Comparison of ENCODE assay signal across 1 cellular context in the genomic region with DNA sequence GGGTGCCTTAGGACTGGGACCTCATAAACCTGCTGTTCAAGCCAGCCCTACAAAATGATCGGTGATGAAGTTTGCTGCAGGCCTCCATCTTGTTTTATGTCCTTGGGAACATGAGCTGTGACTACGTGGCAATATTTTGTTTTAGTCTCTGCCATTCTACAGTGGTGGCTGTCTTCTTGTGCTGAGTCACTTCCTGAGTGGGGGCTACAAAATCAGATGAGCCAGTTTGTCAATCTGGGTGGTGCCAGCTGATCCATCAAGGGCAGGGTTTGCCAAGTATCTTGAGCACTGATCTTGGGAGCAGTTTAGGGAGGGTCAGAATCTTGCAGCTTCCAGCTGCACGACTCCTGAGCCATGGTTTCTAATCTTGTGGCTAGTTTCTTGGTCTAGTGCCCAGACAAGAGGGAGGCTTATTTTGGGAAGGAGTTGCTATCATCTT.
TF ChIP-seq lines count a peak whose summit lies in the region.

No MANE protein-coding gene starts in this region.

TF ChIP-seq in K562, 482 proteins besides CTCF, POLR2A, EP300 and RAD21 (continued from another document):
- TF ChIP-seq, protein P1, sequence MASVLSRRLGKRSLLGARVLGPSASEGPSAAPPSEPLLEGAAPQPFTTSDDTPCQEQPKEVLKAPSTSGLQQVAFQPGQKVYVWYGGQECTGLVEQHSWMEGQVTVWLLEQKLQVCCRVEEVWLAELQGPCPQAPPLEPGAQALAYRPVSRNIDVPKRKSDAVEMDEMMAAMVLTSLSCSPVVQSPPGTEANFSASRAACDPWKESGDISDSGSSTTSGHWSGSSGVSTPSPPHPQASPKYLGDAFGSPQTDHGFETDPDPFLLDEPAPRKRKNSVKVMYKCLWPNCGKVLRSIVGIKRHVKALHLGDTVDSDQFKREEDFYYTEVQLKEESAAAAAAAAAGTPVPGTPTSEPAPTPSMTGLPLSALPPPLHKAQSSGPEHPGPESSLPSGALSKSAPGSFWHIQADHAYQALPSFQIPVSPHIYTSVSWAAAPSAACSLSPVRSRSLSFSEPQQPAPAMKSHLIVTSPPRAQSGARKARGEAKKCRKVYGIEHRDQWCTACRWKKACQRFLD (CRISPR knock-in tag; IDR thresholded peaks at IDR 0.05): peak; percentile 61; the same call in 1 of the 2 replicates
- no peak for TF ChIP-seq CREM (IDR thresholded peaks at IDR 0.05; ENCODE audit: low read depth)
- no peak for TF ChIP-seq HNRNPLL (IDR thresholded peaks at IDR 0.05; ENCODE audit: low read depth, low read length, poor library complexity, severe bottlenecking)
- 0 out of 4 replicates have a peak, but pooled peaks of 1 of the 2 experiments have one; percentile 13 for TF ChIP-seq MAZ (CRISPR knock-in tag; conservative IDR thresholded peaks at IDR 0.05 in 1 of 2, IDR thresholded peaks at IDR 0.05 in 1 of 2)
- no peak for TF ChIP-seq ZNF785 (CRISPR knock-in tag; IDR thresholded peaks at IDR 0.05)
- no peak for TF ChIP-seq SRSF3 (IDR thresholded peaks at IDR 0.05; ENCODE audit: insufficient read depth, low read length)
- TF ChIP-seq PHB (CRISPR knock-in tag; IDR thresholded peaks at IDR 0.05): no peak
- TF ChIP-seq, protein P2, sequence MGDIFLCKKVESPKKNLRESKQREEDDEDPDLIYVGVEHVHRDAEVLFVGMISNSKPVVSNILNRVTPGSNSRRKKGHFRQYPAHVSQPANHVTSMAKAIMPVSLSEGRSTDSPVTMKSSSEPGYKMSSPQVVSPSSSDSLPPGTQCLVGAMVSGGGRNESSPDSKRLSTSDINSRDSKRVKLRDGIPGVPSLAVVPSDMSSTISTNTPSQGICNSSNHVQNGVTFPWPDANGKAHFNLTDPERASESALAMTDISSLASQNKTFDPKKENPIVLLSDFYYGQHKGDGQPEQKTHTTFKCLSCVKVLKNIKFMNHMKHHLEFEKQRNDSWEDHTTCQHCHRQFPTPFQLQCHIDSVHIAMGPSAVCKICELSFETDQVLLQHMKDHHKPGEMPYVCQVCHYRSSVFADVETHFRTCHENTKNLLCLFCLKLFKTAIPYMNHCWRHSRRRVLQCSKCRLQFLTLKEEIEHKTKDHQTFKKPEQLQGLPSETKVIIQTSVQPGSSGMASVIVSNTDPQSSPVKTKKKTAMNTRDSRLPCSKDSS (IDR thresholded peaks at IDR 0.05; ENCODE audit: low read depth, partially characterized antibody): no peak
- TF ChIP-seq, protein P3, sequence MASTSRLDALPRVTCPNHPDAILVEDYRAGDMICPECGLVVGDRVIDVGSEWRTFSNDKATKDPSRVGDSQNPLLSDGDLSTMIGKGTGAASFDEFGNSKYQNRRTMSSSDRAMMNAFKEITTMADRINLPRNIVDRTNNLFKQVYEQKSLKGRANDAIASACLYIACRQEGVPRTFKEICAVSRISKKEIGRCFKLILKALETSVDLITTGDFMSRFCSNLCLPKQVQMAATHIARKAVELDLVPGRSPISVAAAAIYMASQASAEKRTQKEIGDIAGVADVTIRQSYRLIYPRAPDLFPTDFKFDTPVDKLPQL (IDR thresholded peaks at IDR 0.05; ENCODE audit: extremely low read depth, insufficient read length): no peak
- TF ChIP-seq CBFB (CRISPR knock-in tag; IDR thresholded peaks at IDR 0.05): no peak
- TF ChIP-seq, protein P4, sequence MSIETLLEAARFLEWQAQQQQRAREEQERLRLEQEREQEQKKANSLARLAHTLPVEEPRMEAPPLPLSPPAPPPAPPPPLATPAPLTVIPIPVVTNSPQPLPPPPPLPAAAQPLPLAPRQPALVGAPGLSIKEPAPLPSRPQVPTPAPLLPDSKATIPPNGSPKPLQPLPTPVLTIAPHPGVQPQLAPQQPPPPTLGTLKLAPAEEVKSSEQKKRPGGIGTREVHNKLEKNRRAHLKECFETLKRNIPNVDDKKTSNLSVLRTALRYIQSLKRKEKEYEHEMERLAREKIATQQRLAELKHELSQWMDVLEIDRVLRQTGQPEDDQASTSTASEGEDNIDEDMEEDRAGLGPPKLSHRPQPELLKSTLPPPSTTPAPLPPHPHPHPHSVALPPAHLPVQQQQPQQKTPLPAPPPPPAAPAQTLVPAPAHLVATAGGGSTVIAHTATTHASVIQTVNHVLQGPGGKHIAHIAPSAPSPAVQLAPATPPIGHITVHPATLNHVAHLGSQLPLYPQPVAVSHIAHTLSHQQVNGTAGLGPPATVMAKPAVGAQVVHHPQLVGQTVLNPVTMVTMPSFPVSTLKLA (conservative IDR thresholded peaks at IDR 0.05): no peak
- TF ChIP-seq KDM1A (IDR thresholded peaks at IDR 0.05): 0 out of 4 replicates have a peak, but pooled peaks have one; percentile 12 to 15
- no peak for TF ChIP-seq SAFB (IDR thresholded peaks at IDR 0.05; ENCODE audit: borderline replicate concordance, low read depth, low read length)
- TF ChIP-seq, protein P5, sequence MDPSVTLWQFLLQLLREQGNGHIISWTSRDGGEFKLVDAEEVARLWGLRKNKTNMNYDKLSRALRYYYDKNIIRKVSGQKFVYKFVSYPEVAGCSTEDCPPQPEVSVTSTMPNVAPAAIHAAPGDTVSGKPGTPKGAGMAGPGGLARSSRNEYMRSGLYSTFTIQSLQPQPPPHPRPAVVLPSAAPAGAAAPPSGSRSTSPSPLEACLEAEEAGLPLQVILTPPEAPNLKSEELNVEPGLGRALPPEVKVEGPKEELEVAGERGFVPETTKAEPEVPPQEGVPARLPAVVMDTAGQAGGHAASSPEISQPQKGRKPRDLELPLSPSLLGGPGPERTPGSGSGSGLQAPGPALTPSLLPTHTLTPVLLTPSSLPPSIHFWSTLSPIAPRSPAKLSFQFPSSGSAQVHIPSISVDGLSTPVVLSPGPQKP (CRISPR knock-in tag; IDR thresholded peaks at IDR 0.05): no peak
- TF ChIP-seq CBFA2T3 (IDR thresholded peaks at IDR 0.05): peak; percentile 38
- no peak for TF ChIP-seq ZNF311 (CRISPR knock-in tag; IDR thresholded peaks at IDR 0.05)
